In genomic region chr6:79750806-79751205, GRCh38 we compare ENCODE assay signal across 1 cellular context.
TF ChIP-seq lines count a peak whose summit lies in the region.

No MANE protein-coding gene starts in this region.

TF ChIP-seq in SK-N-SH treated with all-trans-retinoic acid at 6 μM for 48 hours, 23 proteins besides CTCF, POLR2A, EP300 and RAD21 (continued from another document):
- no peak for TF ChIP-seq CREB5 (CRISPR knock-in tag; IDR thresholded peaks at IDR 0.05; ENCODE audit: low read depth)
